9 cellular contexts compared by ENCODE assay signal in the genomic region with DNA sequence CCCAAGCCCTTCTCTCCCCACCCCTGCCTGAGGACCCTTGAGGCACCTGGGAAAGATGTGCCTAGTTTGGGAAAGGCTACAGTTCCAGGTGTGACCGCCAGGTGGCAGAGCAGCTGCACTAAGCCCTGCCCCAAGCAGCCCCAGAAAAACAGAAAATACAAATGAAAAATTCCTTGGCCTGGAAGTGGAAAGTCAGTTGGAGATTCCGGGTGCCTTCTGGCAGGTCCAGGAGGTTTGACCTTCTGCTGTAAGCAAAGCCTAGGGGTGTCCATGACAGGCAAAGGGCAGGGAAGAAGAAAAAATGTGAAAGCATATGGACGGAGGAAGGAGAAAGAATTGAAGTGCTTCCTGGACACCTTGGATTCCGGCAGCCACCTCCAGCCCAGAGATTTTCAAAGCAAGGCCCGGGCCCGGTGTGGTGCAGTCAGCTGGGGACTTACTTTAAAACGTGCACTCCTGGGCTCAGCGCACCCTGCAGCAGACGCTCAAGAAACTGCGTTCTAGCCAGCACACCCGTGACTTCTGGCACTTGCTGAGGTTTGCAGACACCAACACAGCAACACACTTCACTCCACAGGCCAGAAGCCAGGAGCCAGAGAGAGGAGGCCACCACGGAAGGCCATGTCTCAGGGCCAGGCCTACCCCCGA. TPM values are rescaled to one million over a fixed set of nuclear protein-coding genes. Genes with fewer than 3 reads are reported as not detected.
DNase-seq lines count a peak whose midpoint lies in the region; ATAC-seq and TF ChIP-seq lines count a peak whose summit lies in the region.
"Had no signal": no experiment of that assay in that cellular context is flagged by ENCODE, and none has a peak within 500 bp of the region (broad histone marks: within the 10 kb centered on the region; RNA-seq: fewer than 3 reads in every experiment).

No MANE protein-coding gene starts in this region.

- H3K27ac ChIP-seq in GM23338 (ENCODE audit: low read depth) (no peak overlapping the region), cardiac muscle cell (peak overlapping the region; percentile 48), prostate gland (peak overlapping the region; percentile 26 to 50), aorta (ENCODE audit: low read depth in 1 of 2, low read length in 2 of 2) (peak overlapping the region in 1 of 2 donors; percentile 35)

- H3K4me3 Mint-ChIP-seq in GM23338, result no peak overlapping the region

- H3K4me3 ChIP-seq in GM23338, result no peak overlapping the region
- H3K4me3 ChIP-seq in cardiac muscle cell, result no peak overlapping the region
- H3K4me3 ChIP-seq in prostate gland, result no peak overlapping the region
- no peak overlapping the region for H3K4me3 ChIP-seq in aorta (ENCODE audit: low read length in 2 of 2)

- no peak overlapping the region for H3K4me2 ChIP-seq in GM23338

- no peaks in the 10 kb centered on the region for H4K20me1 ChIP-seq in GM23338 (replicated peaks; ENCODE audit: insufficient read depth)

- H3K4me1 ChIP-seq in GM23338 (ENCODE audit: insufficient read depth), result no peaks in the 10 kb centered on the region
- peaks cover 3% of the 10 kb centered on the region for H3K4me1 ChIP-seq in cardiac muscle cell (ENCODE audit: low read depth)
- no peaks in the 10 kb centered on the region for H3K4me1 ChIP-seq in prostate gland (replicated peaks)
- no peaks in the 10 kb centered on the region for H3K4me1 ChIP-seq in aorta (ENCODE audit: control insufficient read depth in 1 of 2, insufficient read depth in 2 of 2, low read length in 2 of 2)

- H3K27ac Mint-ChIP-seq in GM23338, result no peak overlapping the region; the same call in 1 of the 2 replicates

- H3K36me3 ChIP-seq in GM23338 (ENCODE audit: insufficient read depth), result no peaks in the 10 kb centered on the region
- H3K36me3 ChIP-seq in cardiac muscle cell, result no peaks in the 10 kb centered on the region
- no peaks in the 10 kb centered on the region for H3K36me3 ChIP-seq in prostate gland
- no peaks in the 10 kb centered on the region for H3K36me3 ChIP-seq in aorta (ENCODE audit: control insufficient read depth in 1 of 2, insufficient read depth in 2 of 2, low read length in 1 of 2)

- H3K27me3 Mint-ChIP-seq in GM23338 (ENCODE audit: insufficient read depth, low read depth, poor library complexity), result peaks cover 20% of the 10 kb centered on the region

- intact Hi-C loops in prostate gland (cut with DNase I), result loop anchor here (1.0 kb wide), 1 partner anchor 99 kb away; no protein-coding TSS in a partner anchor
- intact Hi-C loops in aorta (cut with DNase I), result loop anchor here (1.0 to 2.0 kb wide), 2 partner anchors 99 to 170 kb away; a partner anchor contains a TSS

- peak; percentile 82 for DNase-seq in AG20443 (ENCODE audit: low spot score)
- DNase-seq in GM23338 (ENCODE audit: low spot score), result peak; percentile 86
- DNase-seq in RKO (ENCODE audit: low spot score), result peak; percentile 11
- peak; percentile 13 for DNase-seq in activated naive CD8-positive, alpha-beta T cell treated with anti-CD3 and anti-CD28 coated beads, Interleukin-2, amount 50 U/mL, for 16 hours (ENCODE audit: low read depth, low spot score)
- peak; percentile 68 to 70 for DNase-seq in cardiac muscle cell (ENCODE audit: low read depth in 1 of 2, low spot score in 1 of 2)
- DNase-seq in prostate gland (ENCODE audit: low spot score), result peak; percentile 43
- peak; percentile 72 to 89 for DNase-seq in aorta

- H3K9me3 ChIP-seq in cardiac muscle cell (ENCODE audit: low read depth) (no peaks in the 10 kb centered on the region), prostate gland (no peaks in the 10 kb centered on the region), aorta (ENCODE audit: control insufficient read depth, low read length) (no peaks in the 10 kb centered on the region)

- TF ChIP-seq CTCF in GM23338 (conservative IDR thresholded peaks at IDR 0.05; ENCODE audit: low read depth in 2 of 2) (peak; percentile 94 to 97), cardiac muscle cell (IDR thresholded peaks at IDR 0.05; ENCODE audit: low read depth, low read length) (peak; percentile 98), prostate gland (IDR thresholded peaks at IDR 0.05) (peak; percentile 92 to 98 (median 95))

- H3K4me1 Mint-ChIP-seq in GM23338, result peaks cover 20% of the 10 kb centered on the region

- WGBS in prostate gland, result 41% methylated on average over 13 of the region's 13 CpGs
- 4 to 9% methylated on average over 13 of the region's 13 CpGs for WGBS in aorta, 2 donors

- H3K9me2 ChIP-seq in GM23338 (ENCODE audit: insufficient read depth), result no peaks in the 10 kb centered on the region

- TF ChIP-seq POLR2A in prostate gland (IDR thresholded peaks at IDR 0.05), result no peak

- peaks cover 10% of the 10 kb centered on the region for H3K36me3 Mint-ChIP-seq in GM23338 (ENCODE audit: low read depth)

- H3K9me3 Mint-ChIP-seq in GM23338, result peaks cover 15% of the 10 kb centered on the region; the same call in 2 of the 3 replicates

- H3F3A ChIP-seq in GM23338 (replicated peaks; ENCODE audit: low read depth), result no peaks in the 10 kb centered on the region

- no peaks in the 10 kb centered on the region for H3K79me2 ChIP-seq in GM23338 (replicated peaks; ENCODE audit: insufficient read depth)

- H3K27me3 ChIP-seq in GM23338 (ENCODE audit: insufficient read depth) (no peaks in the 10 kb centered on the region), cardiac muscle cell (peaks cover 4% of the 10 kb centered on the region), prostate gland (replicated peaks; ENCODE audit: insufficient read depth) (no peaks in the 10 kb centered on the region), aorta (ENCODE audit: control insufficient read depth in 1 of 2, insufficient read depth in 2 of 2, low read length in 1 of 2) (no peaks in the 10 kb centered on the region)

- no peak overlapping the region for H2AFZ ChIP-seq in GM23338

- ATAC-seq in GM23338 (peak; percentile 71), aorta (ENCODE audit: low FRiP score) (peak; percentile 79), GM21825 (IDR thresholded peaks at IDR 0.05; ENCODE audit: unreplicated experiment) (no peak)

TF ChIP-seq in GM23338, 12 proteins besides CTCF, POLR2A, EP300 and RAD21 (continues in another document):
- TF ChIP-seq POLR2AphosphoS5 (IDR thresholded peaks at IDR 0.05; ENCODE audit: low read depth), result no peak
- TF ChIP-seq EZH2phosphoT487 (IDR thresholded peaks at IDR 0.05; ENCODE audit: unreplicated experiment), result no peak
- TF ChIP-seq EZH2 (IDR thresholded peaks at IDR 0.05; ENCODE audit: low read depth, unreplicated experiment), result no peak
- TF ChIP-seq NANOG (IDR thresholded peaks at IDR 0.05; ENCODE audit: borderline replicate concordance), result no peak
- TF ChIP-seq, protein P1, sequence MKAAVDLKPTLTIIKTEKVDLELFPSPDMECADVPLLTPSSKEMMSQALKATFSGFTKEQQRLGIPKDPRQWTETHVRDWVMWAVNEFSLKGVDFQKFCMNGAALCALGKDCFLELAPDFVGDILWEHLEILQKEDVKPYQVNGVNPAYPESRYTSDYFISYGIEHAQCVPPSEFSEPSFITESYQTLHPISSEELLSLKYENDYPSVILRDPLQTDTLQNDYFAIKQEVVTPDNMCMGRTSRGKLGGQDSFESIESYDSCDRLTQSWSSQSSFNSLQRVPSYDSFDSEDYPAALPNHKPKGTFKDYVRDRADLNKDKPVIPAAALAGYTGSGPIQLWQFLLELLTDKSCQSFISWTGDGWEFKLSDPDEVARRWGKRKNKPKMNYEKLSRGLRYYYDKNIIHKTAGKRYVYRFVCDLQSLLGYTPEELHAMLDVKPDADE (IDR thresholded peaks at IDR 0.05), result no peak

RNA-seq across cellular contexts. Expression of a gene that starts 2.1 kb away (rescaled TPM):
- not detected in 2 replicates for total RNA-seq in GM23338 (2014; rRNA removed; shearing (Covaris generic))
- polyA plus RNA-seq in GM23338 (2016; fragmentation: Nextera tagmentation; extraction: Ambion mirVana) (not detected in 2 replicates), cardiac muscle cell (1.3 TPM in 1 of 2 replicates, not detected in the other), aorta (not detected)
- total RNA-seq in cardiac muscle cell (0.42 TPM in 1 of 2 replicates, not detected in the other), prostate gland (not detected), aorta (under 1 TPM; 0.36 to 0.49 TPM)

RNA-seq across cellular contexts. Expression of a gene that starts 37.3 kb away (rescaled TPM):
- total RNA-seq in GM23338 (2014; rRNA removed; shearing (Covaris generic)), result not detected in 2 replicates
- not detected in 2 replicates for polyA plus RNA-seq in GM23338 (2016; fragmentation: Nextera tagmentation; extraction: Ambion mirVana)
- total RNA-seq in cardiac muscle cell, result not detected in 2 replicates
- polyA plus RNA-seq in cardiac muscle cell, result not detected in 2 replicates
- not detected for total RNA-seq in prostate gland
- total RNA-seq in aorta, result not detected
- polyA plus RNA-seq in aorta, result not detected
- polyA plus RNA-seq: thymus had no signal

Comparison
In these comparisons a context has a peak if more than half of its experiments do, and no peak if none do; other contexts are left out.
1. DNase-seq: peak in every context shown above with its lines; median percentile 86 in GM23338; 82 in AG20443; 80 in aorta; 69 in cardiac muscle cell; 43 in prostate gland; 13 in activated naive CD8-positive, alpha-beta T cell treated with anti-CD3 and anti-CD28 coated beads, Interleukin-2, amount 50 U/mL, for 16 hours; 11 in RKO.